ENCODE assay signal across 8 cellular contexts in the genomic region with DNA sequence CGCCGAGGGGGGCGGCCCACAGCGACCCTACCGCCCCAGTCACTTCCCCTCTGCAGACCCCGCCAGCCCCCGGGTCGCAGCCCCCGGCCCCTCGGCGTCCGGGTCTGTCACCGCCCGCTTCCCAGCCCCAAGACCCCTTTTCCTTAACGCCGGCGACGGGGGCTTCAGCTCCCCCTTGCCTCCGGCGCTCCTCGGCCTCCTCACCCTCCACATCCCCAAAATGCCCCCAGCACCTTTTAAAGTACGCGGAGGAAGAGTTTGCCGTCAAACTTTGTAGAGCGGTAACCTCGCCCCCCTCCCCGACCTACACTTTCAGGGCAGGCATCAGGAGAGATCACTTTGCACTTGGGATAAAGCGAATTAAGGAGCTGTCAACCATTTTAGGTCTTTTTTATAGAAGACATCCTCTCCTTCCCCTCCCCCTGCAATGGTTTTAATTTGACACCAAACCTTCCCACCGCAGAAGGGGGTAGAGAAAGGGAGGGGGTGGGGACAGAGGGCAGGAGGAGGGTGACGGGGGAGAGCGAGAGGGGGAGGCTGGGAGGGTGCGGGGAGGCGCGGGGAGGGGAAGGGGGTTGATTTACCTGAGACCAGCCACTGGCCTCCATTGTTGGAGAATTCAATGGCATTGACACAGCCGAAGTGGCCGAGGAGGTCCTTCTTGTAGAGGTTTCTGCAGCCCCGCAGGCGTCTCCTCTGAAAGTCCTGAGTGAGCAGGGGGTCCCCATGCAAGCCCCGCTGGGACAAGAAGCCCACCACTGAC. TPM values are rescaled to one million over a fixed set of nuclear protein-coding genes. Genes with fewer than 3 reads are reported as not detected.
DNase-seq lines count a peak whose midpoint lies in the region; ATAC-seq and TF ChIP-seq lines count a peak whose summit lies in the region.

No MANE protein-coding gene starts in this region.

- H3K36me3 ChIP-seq in mucosa of stomach (ENCODE audit: control insufficient read depth, insufficient read depth, low read length) (peaks cover 6% of the 10 kb centered on the region), tibial artery (peaks cover 0 to 9% (median 0%) of the 10 kb centered on the region in 3 donors)

- peaks cover 27% of the 10 kb centered on the region for H3K4me1 Mint-ChIP-seq in CD14-positive monocyte
- peaks cover 39% of the 10 kb centered on the region for H3K4me1 Mint-ChIP-seq in activated CD8-positive, alpha-beta T cell treated with anti-CD3 and anti-CD28 coated beads, Interleukin-2, amount 10 ng/mL, durations not matched to agents 7 days and 5 days (ENCODE audit: low read depth)
- H3K4me1 Mint-ChIP-seq in endothelial cell (ENCODE audit: unreplicated experiment): peaks cover 30% of the 10 kb centered on the region

- DNase-seq in CD14-positive monocyte (ENCODE audit: low spot score) (peak; percentile 52), GM20000 (ENCODE audit: low spot score) (peak; percentile 55), NCI-H1105 treated with DMSO at 0.1 percent for 48 hours (lab: John Stamatoyannopoulos, UW) (peak; percentile 47), endothelial cell (ENCODE audit: low spot score) (peak; percentile 35), tibial artery (peak in 1 of 2 donors; percentile 65), GOT3 (lab: John Stamatoyannopoulos, UW) (no peak)
- DNase-seq in activated CD8-positive, alpha-beta T cell treated with anti-CD3 and anti-CD28 coated beads, Interleukin-2, amount 10 ng/mL, durations not matched to agents 7 days and 5 days: peak; percentile 71

- H3K27ac ChIP-seq in tibial artery: peak overlapping the region; percentile 91 to 98

- POLR2A ChIA-PET in activated CD8-positive, alpha-beta T cell treated with anti-CD3 and anti-CD28 coated beads, Interleukin-2, amount 10 ng/mL, durations not matched to agents 7 days and 5 days (lab: Charles Lee): interaction anchor here (0.6 to 3.2 kb wide), 7 partner anchors 8 to 615 kb away, joined by 3 to 16 read pairs (median 4); a partner anchor contains a TSS

- H3K27me3 ChIP-seq in mucosa of stomach (ENCODE audit: control insufficient read depth, insufficient read depth, low read length) (peaks cover 3% of the 10 kb centered on the region), tibial artery (no peaks in the 10 kb centered on the region)

- H3K4me3 Mint-ChIP-seq in CD14-positive monocyte (peak overlapping the region; percentile 84 to 94), endothelial cell (ENCODE audit: unreplicated experiment) (peak overlapping the region; percentile 95)
- H3K4me3 Mint-ChIP-seq in activated CD8-positive, alpha-beta T cell treated with anti-CD3 and anti-CD28 coated beads, Interleukin-2, amount 10 ng/mL, durations not matched to agents 7 days and 5 days: peak overlapping the region; percentile 92

- no peaks in the 10 kb centered on the region for H3K9me3 ChIP-seq in mucosa of stomach (ENCODE audit: control insufficient read depth, low read length)
- H3K9me3 ChIP-seq in tibial artery: no peaks in the 10 kb centered on the region

- H3K27me3 Mint-ChIP-seq in CD14-positive monocyte (ENCODE audit: low read depth in 3 of 3) (peaks cover 0 to 26% (median 24%) of the 10 kb centered on the region in 3 donors), endothelial cell (ENCODE audit: unreplicated experiment) (peaks cover 9% of the 10 kb centered on the region)
- H3K27me3 Mint-ChIP-seq in activated CD8-positive, alpha-beta T cell treated with anti-CD3 and anti-CD28 coated beads, Interleukin-2, amount 10 ng/mL, durations not matched to agents 7 days and 5 days (ENCODE audit: low read depth): peaks cover 20% of the 10 kb centered on the region

- H3K4me1 ChIP-seq in mucosa of stomach (ENCODE audit: control insufficient read depth, insufficient read depth, low read length) (peaks cover 21% of the 10 kb centered on the region), tibial artery (peaks cover 0 to 39% (median 28%) of the 10 kb centered on the region in 4 donors)

- peak; percentile 25 for ATAC-seq in activated CD8-positive, alpha-beta T cell treated with anti-CD3 and anti-CD28 coated beads, Interleukin-2, amount 10 ng/mL, durations not matched to agents 7 days and 5 days

- H3K4me3 ChIP-seq in mucosa of stomach (ENCODE audit: low read length): peak overlapping the region; percentile 89
- H3K4me3 ChIP-seq in tibial artery: peak overlapping the region; percentile 69 to 95

- H3K27ac Mint-ChIP-seq in CD14-positive monocyte: peak overlapping the region; percentile 88 to 94 (median 93)
- H3K27ac Mint-ChIP-seq in activated CD8-positive, alpha-beta T cell treated with anti-CD3 and anti-CD28 coated beads, Interleukin-2, amount 10 ng/mL, durations not matched to agents 7 days and 5 days: peak overlapping the region; percentile 91
- peak overlapping the region; percentile 83 for H3K27ac Mint-ChIP-seq in endothelial cell (ENCODE audit: unreplicated experiment)

- no peak for TF ChIP-seq CTCF in CD14-positive monocyte (IDR thresholded peaks at IDR 0.05)
- no peak for TF ChIP-seq CTCF in GM20000 (IDR thresholded peaks at IDR 0.05; ENCODE audit: extremely low read depth, missing control alignments)
- TF ChIP-seq CTCF in endothelial cell (IDR thresholded peaks at IDR 0.05; ENCODE audit: unreplicated experiment): no peak
- no peak for TF ChIP-seq CTCF in tibial artery (IDR thresholded peaks at IDR 0.05)

- H3K9me3 Mint-ChIP-seq in CD14-positive monocyte (no peaks in the 10 kb centered on the region), endothelial cell (ENCODE audit: unreplicated experiment) (no peaks in the 10 kb centered on the region)
- H3K9me3 Mint-ChIP-seq in activated CD8-positive, alpha-beta T cell treated with anti-CD3 and anti-CD28 coated beads, Interleukin-2, amount 10 ng/mL, durations not matched to agents 7 days and 5 days (ENCODE audit: insufficient read depth): no peaks in the 10 kb centered on the region

- peak overlapping the region; percentile 97 for H3K9ac ChIP-seq in mucosa of stomach (ENCODE audit: low read length)

- H3K36me3 Mint-ChIP-seq in CD14-positive monocyte: peaks cover 13 to 18% of the 10 kb centered on the region in 2 donors
- peaks cover 31% of the 10 kb centered on the region for H3K36me3 Mint-ChIP-seq in activated CD8-positive, alpha-beta T cell treated with anti-CD3 and anti-CD28 coated beads, Interleukin-2, amount 10 ng/mL, durations not matched to agents 7 days and 5 days (ENCODE audit: low read depth)
- H3K36me3 Mint-ChIP-seq in endothelial cell (ENCODE audit: low read depth, unreplicated experiment): peaks cover 19% of the 10 kb centered on the region

- CTCF ChIA-PET in activated CD8-positive, alpha-beta T cell treated with anti-CD3 and anti-CD28 coated beads, Interleukin-2, amount 10 ng/mL, durations not matched to agents 7 days and 5 days (lab: Charles Lee): interaction anchor here (0.8 to 5.3 kb wide), 9 partner anchors 9 to 240 kb away, joined by 3 to 56 read pairs (median 8); a partner anchor contains a TSS

- intact Hi-C loops in CD14-positive monocyte (cut with micrococcal nuclease): no loop called here
- intact Hi-C loops in tibial artery (cut with DNase I; ENCODE audit: low total_unique reads): no loop called here

RNA-seq across cellular contexts. Expression of a gene that starts 0.6 kb away (rescaled TPM):
- 10 to 100 TPM; 22.2 to 30.6 TPM for polyA plus RNA-seq in CD14-positive monocyte
- 10 to 100 TPM; 38.4 to 41.2 TPM for total RNA-seq in activated CD8-positive, alpha-beta T cell treated with anti-CD3 and anti-CD28 coated beads, Interleukin-2, amount 10 ng/mL, durations not matched to agents 7 days and 5 days
- total RNA-seq in endothelial cell (ENCODE audit: unreplicated experiment): 72.0 TPM

RNA-seq across cellular contexts. Expression of a gene that starts 38.9 kb away (rescaled TPM):
- 1 to 10 TPM; 3.1 to 4.0 TPM for polyA plus RNA-seq in CD14-positive monocyte
- total RNA-seq in activated CD8-positive, alpha-beta T cell treated with anti-CD3 and anti-CD28 coated beads, Interleukin-2, amount 10 ng/mL, durations not matched to agents 7 days and 5 days: 1 to 10 TPM; 3.4 to 4.2 TPM
- 21.0 TPM for total RNA-seq in endothelial cell (ENCODE audit: unreplicated experiment)
